In the genomic region with DNA sequence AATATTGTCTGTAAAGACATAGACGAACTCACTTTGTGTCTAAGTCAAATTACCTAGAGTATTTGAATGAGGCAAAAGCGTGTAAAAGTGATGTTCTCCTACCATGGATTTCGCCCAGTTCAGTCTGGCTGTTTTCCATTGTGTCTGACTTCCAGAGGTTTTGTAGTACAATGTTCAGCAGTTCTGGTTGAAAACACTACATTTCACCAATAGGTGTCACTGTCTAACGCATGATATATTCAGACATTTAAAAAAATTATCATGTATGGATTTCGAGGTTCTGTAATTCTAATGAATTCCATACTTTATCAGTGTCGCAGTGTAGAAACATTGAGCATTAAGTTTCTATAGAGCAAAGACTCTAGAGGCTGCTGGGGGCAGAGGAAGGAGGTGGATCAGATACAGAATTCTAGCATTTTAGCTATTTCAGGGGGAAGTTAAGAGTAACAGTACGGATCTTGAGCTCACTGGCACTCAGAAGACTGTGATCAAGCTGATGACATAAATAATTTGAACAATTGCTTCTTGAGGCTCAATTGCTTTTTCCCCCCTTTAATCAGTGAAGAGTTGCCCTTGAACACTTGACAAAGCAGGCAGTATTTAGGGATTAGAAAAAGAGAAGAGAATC, we compare ENCODE assay signal across 8 cellular contexts.
A peak's percentile ranks its signal among the peaks of the same experiment; 100 is the strongest.
DNase-seq lines count a peak whose midpoint lies in the region; ATAC-seq and TF ChIP-seq lines count a peak whose summit lies in the region.

No MANE protein-coding gene starts in this region.

- no peaks in the 10 kb centered on the region for H3K9me3 ChIP-seq in OCI-LY7 (ENCODE audit: low read length)

- no peaks in the 10 kb centered on the region for H3K79me2 ChIP-seq in OCI-LY7 (ENCODE audit: insufficient read depth, low read depth, low read length)

- ATAC-seq in activated CD8-positive, alpha-beta T cell treated with anti-CD3 and anti-CD28 coated beads for 36 hours, result peak; percentile 47
- ATAC-seq in activated CD8-positive, alpha-beta T cell treated with anti-CD3 and anti-CD28 coated beads, Interleukin-2, amount 10 ng/mL, durations not matched to agents 7 days and 5 days, result no peak

- CTCF ChIA-PET in activated CD8-positive, alpha-beta T cell treated with anti-CD3 and anti-CD28 coated beads for 36 hours (lab: Charles Lee), result interaction anchor here (0.6 to 2.1 kb wide), 21 partner anchors 9 to 610 kb away, joined by 3 to 18 read pairs (median 4); no protein-coding TSS in a partner anchor
- CTCF ChIA-PET in activated CD8-positive, alpha-beta T cell treated with anti-CD3 and anti-CD28 coated beads, Interleukin-2, amount 10 ng/mL, durations not matched to agents 7 days and 5 days (lab: Charles Lee), result interaction anchor here (0.6 to 2.5 kb wide), 15 partner anchors 8 to 732 kb away, joined by 3 to 12 read pairs (median 3); no protein-coding TSS in a partner anchor
- CTCF ChIA-PET in OCI-LY7 (lab: Charles Lee; ENCODE audit: unreplicated experiment), result no interaction called here

- BruUV-seq in OCI-LY7 (replicated peaks; lab: Mats Ljungman, UMichigan), result no TSS peak

- H3K36me3 Mint-ChIP-seq in activated CD8-positive, alpha-beta T cell treated with anti-CD3 and anti-CD28 coated beads for 36 hours (ENCODE audit: low read depth), result no peaks in the 10 kb centered on the region
- no peaks in the 10 kb centered on the region for H3K36me3 Mint-ChIP-seq in activated CD8-positive, alpha-beta T cell treated with anti-CD3 and anti-CD28 coated beads, Interleukin-2, amount 10 ng/mL, durations not matched to agents 7 days and 5 days (ENCODE audit: low read depth)

- H3K9me3 Mint-ChIP-seq in activated CD8-positive, alpha-beta T cell treated with anti-CD3 and anti-CD28 coated beads for 36 hours, result no peaks in the 10 kb centered on the region
- no peaks in the 10 kb centered on the region for H3K9me3 Mint-ChIP-seq in activated CD8-positive, alpha-beta T cell treated with anti-CD3 and anti-CD28 coated beads, Interleukin-2, amount 10 ng/mL, durations not matched to agents 7 days and 5 days (ENCODE audit: insufficient read depth)

- intact Hi-C loops in activated CD8-positive, alpha-beta T cell treated with anti-CD3 and anti-CD28 coated beads for 36 hours (cut with micrococcal nuclease), result no loop called here
- intact Hi-C loops in OCI-LY7 (cut with micrococcal nuclease; ENCODE audit: unreplicated experiment), result loop anchor here (10.0 kb wide), 1 partner anchor 326 kb away; no protein-coding TSS in a partner anchor

- peak; percentile 63 for TF ChIP-seq CTCF in activated CD8-positive, alpha-beta T cell treated with anti-CD3 and anti-CD28 coated beads for 36 hours (IDR thresholded peaks at IDR 0.05)
- TF ChIP-seq CTCF in HL-60 (IDR thresholded peaks at IDR 0.05; ENCODE audit: insufficient read depth, low read length), result peak; percentile 41
- TF ChIP-seq CTCF in OCI-LY7 (conservative IDR thresholded peaks at IDR 0.05; ENCODE audit: low read length), result peak; percentile 82
- TF ChIP-seq CTCF in epithelial cell of esophagus (IDR thresholded peaks at IDR 0.05; ENCODE audit: insufficient read depth, low read depth, low read length, missing control alignments), result peak; percentile 65

- H3K27me3 ChIP-seq in HL-60 (ENCODE audit: insufficient read depth, poor library complexity, severe bottlenecking), result no peaks in the 10 kb centered on the region

- H3K4me2 ChIP-seq in OCI-LY7 (ENCODE audit: low read length), result no peak overlapping the region

- H3K27ac ChIP-seq in HL-60 (replicated peaks) (no peak overlapping the region), OCI-LY7 (ENCODE audit: low read depth, low read length, poor library complexity, severe bottlenecking) (no peak overlapping the region)

- no peaks in the 10 kb centered on the region for H3K27me3 Mint-ChIP-seq in activated CD8-positive, alpha-beta T cell treated with anti-CD3 and anti-CD28 coated beads for 36 hours
- H3K27me3 Mint-ChIP-seq in activated CD8-positive, alpha-beta T cell treated with anti-CD3 and anti-CD28 coated beads, Interleukin-2, amount 10 ng/mL, durations not matched to agents 7 days and 5 days (ENCODE audit: low read depth), result no peaks in the 10 kb centered on the region

- no peaks in the 10 kb centered on the region for H3K4me1 Mint-ChIP-seq in activated CD8-positive, alpha-beta T cell treated with anti-CD3 and anti-CD28 coated beads for 36 hours (ENCODE audit: low read depth)
- H3K4me1 Mint-ChIP-seq in activated CD8-positive, alpha-beta T cell treated with anti-CD3 and anti-CD28 coated beads, Interleukin-2, amount 10 ng/mL, durations not matched to agents 7 days and 5 days (ENCODE audit: low read depth), result no peaks in the 10 kb centered on the region

- POLR2A ChIA-PET in activated CD8-positive, alpha-beta T cell treated with anti-CD3 and anti-CD28 coated beads for 36 hours (lab: Charles Lee), result no interaction called here
- POLR2A ChIA-PET in activated CD8-positive, alpha-beta T cell treated with anti-CD3 and anti-CD28 coated beads, Interleukin-2, amount 10 ng/mL, durations not matched to agents 7 days and 5 days (lab: Charles Lee), result no interaction called here
- POLR2A ChIA-PET in OCI-LY7 (lab: Charles Lee), result interaction anchor here (0.7 kb wide), 1 partner anchor 222 kb away, joined by 5 read pairs; no protein-coding TSS in a partner anchor

- H2AFZ ChIP-seq in OCI-LY7 (ENCODE audit: low read length), result no peak overlapping the region

- no peak overlapping the region for H3K4me3 Mint-ChIP-seq in activated CD8-positive, alpha-beta T cell treated with anti-CD3 and anti-CD28 coated beads for 36 hours
- H3K4me3 Mint-ChIP-seq in activated CD8-positive, alpha-beta T cell treated with anti-CD3 and anti-CD28 coated beads, Interleukin-2, amount 10 ng/mL, durations not matched to agents 7 days and 5 days, result no peak overlapping the region

- peaks cover 4% of the 10 kb centered on the region for H3K4me1 ChIP-seq in OCI-LY7 (ENCODE audit: insufficient read depth, low read length, poor library complexity, severe bottlenecking)

- DNase-seq in activated CD8-positive, alpha-beta T cell treated with anti-CD3 and anti-CD28 coated beads for 36 hours, result no peak
- DNase-seq in activated CD8-positive, alpha-beta T cell treated with anti-CD3 and anti-CD28 coated beads, Interleukin-2, amount 10 ng/mL, durations not matched to agents 7 days and 5 days, result no peak
- DNase-seq in HL-60 (ENCODE audit: low read depth in 1 of 2, low spot score in 1 of 2) (peak; percentile 1 to 3), OCI-LY7 (ENCODE audit: low spot score) (peak; percentile 41), epithelial cell of esophagus (ENCODE audit: low read depth) (peak; percentile 65), middle frontal gyrus (ENCODE audit: extremely low spot score, low spot score) (peak; percentile 75), HK-2 (ENCODE audit: unreplicated experiment) (no peak)
- no peak for DNase-seq in stimulated activated naive CD4-positive, alpha-beta T cell treated with Interleukin-2 at 50 U/mL for 16 hours (lab: John Stamatoyannopoulos, UW)

- H3K36me3 ChIP-seq in OCI-LY7 (ENCODE audit: insufficient read depth, low read length), result no peaks in the 10 kb centered on the region

- no peak overlapping the region for H3K27ac Mint-ChIP-seq in activated CD8-positive, alpha-beta T cell treated with anti-CD3 and anti-CD28 coated beads for 36 hours
- no peak overlapping the region for H3K27ac Mint-ChIP-seq in activated CD8-positive, alpha-beta T cell treated with anti-CD3 and anti-CD28 coated beads, Interleukin-2, amount 10 ng/mL, durations not matched to agents 7 days and 5 days

- no peaks in the 10 kb centered on the region for H3K9me2 ChIP-seq in OCI-LY7 (ENCODE audit: insufficient read depth, low read length)

- H3K4me3 ChIP-seq in HL-60 (replicated peaks; ENCODE audit: insufficient read depth, low read length), result no peak overlapping the region
- H3K4me3 ChIP-seq in OCI-LY7 (ENCODE audit: low read depth, low read length, poor library complexity, severe bottlenecking), result no peak overlapping the region
- H3K4me3 ChIP-seq in epithelial cell of esophagus (ENCODE audit: low read length), result no peak overlapping the region

- H4K20me1 ChIP-seq in OCI-LY7 (ENCODE audit: insufficient read depth, low read length), result no peaks in the 10 kb centered on the region

Comparison
In these comparisons a context has a peak if more than half of its experiments do, and no peak if none do; other contexts are left out.
1. DNase-seq: peak in HL-60 (2 of 2), OCI-LY7 (single experiment), epithelial cell of esophagus (single experiment) and middle frontal gyrus (single experiment); none in activated CD8-positive, alpha-beta T cell treated with anti-CD3 and anti-CD28 coated beads for 36 hours (single experiment), activated CD8-positive, alpha-beta T cell treated with anti-CD3 and anti-CD28 coated beads, Interleukin-2, amount 10 ng/mL, durations not matched to agents 7 days and 5 days (single experiment), HK-2 (single experiment) and stimulated activated naive CD4-positive, alpha-beta T cell treated with Interleukin-2 at 50 U/mL for 16 hours (single experiment).
2. Peak in every context shown above with its lines, with median percentiles within 50 percentile points of each other: CTCF ChIP-seq.